ENCODE assay signal across 1 cellular context in genomic region chr17:8176197-8176940, GRCh38.
TF ChIP-seq lines count a peak whose summit lies in the region.

TSS of gene TMEM107 (minus strand) at chr17:8176380. CDS start at chr17:8176286, 94 bp downstream.

TF ChIP-seq in GM12878, 131 proteins besides CTCF, POLR2A, EP300 and RAD21 (continued from another document):
- no peak for TF ChIP-seq ZNF274 (IDR thresholded peaks at IDR 0.05; ENCODE audit: insufficient read depth, insufficient read length)
- TF ChIP-seq GATAD2B (conservative IDR thresholded peaks at IDR 0.05; ENCODE audit: low read depth): peak; percentile 76
- TF ChIP-seq RUNX3 (IDR thresholded peaks at IDR 0.05; ENCODE audit: low read length): peak; percentile 34; the same call in 1 of the 2 replicates
- TF ChIP-seq, protein P1, sequence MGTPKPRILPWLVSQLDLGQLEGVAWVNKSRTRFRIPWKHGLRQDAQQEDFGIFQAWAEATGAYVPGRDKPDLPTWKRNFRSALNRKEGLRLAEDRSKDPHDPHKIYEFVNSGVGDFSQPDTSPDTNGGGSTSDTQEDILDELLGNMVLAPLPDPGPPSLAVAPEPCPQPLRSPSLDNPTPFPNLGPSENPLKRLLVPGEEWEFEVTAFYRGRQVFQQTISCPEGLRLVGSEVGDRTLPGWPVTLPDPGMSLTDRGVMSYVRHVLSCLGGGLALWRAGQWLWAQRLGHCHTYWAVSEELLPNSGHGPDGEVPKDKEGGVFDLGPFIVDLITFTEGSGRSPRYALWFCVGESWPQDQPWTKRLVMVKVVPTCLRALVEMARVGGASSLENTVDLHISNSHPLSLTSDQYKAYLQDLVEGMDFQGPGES (IDR thresholded peaks at IDR 0.05): no peak
- TF ChIP-seq, protein P2, sequence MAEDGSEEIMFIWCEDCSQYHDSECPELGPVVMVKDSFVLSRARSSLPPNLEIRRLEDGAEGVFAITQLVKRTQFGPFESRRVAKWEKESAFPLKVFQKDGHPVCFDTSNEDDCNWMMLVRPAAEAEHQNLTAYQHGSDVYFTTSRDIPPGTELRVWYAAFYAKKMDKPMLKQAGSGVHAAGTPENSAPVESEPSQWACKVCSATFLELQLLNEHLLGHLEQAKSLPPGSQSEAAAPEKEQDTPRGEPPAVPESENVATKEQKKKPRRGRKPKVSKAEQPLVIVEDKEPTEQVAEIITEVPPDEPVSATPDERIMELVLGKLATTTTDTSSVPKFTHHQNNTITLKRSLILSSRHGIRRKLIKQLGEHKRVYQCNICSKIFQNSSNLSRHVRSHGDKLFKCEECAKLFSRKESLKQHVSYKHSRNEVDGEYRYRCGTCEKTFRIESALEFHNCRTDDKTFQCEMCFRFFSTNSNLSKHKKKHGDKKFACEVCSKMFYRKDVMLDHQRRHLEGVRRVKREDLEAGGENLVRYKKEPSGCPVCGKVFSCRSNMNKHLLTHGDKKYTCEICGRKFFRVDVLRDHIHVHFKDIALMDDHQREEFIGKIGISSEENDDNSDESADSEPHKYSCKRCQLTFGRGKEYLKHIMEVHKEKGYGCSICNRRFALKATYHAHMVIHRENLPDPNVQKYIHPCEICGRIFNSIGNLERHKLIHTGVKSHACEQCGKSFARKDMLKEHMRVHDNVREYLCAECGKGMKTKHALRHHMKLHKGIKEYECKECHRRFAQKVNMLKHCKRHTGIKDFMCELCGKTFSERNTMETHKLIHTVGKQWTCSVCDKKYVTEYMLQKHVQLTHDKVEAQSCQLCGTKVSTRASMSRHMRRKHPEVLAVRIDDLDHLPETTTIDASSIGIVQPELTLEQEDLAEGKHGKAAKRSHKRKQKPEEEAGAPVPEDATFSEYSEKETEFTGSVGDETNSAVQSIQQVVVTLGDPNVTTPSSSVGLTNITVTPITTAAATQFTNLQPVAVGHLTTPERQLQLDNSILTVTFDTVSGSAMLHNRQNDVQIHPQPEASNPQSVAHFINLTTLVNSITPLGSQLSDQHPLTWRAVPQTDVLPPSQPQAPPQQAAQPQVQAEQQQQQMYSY (CRISPR knock-in tag; IDR thresholded peaks at IDR 0.05): no peak
- TF ChIP-seq PAX5 (IDR thresholded peaks at IDR 0.05; ENCODE audit: borderline replicate concordance, low read depth, low read length): 0 out of 2 replicates have a peak, but pooled peaks have one; percentile 2
- no peak for TF ChIP-seq ZNF24 (IDR thresholded peaks at IDR 0.05)
- no peak for TF ChIP-seq FOXM1 (IDR thresholded peaks at IDR 0.05; ENCODE audit: low read depth, low read length)
- no peak for TF ChIP-seq ASH2L (IDR thresholded peaks at IDR 0.05; ENCODE audit: borderline replicate concordance, low read depth)
- TF ChIP-seq TBL1XR1 (IDR thresholded peaks at IDR 0.05; ENCODE audit: low read depth, low read length): no peak
- TF ChIP-seq NR2F1 (conservative IDR thresholded peaks at IDR 0.05): peak; percentile 96
- TF ChIP-seq RELB (IDR thresholded peaks at IDR 0.05; ENCODE audit: low read depth): no peak
- TF ChIP-seq SREBF2 (IDR thresholded peaks at IDR 0.05; ENCODE audit: low read length): no peak
- no peak for TF ChIP-seq CEBPZ (IDR thresholded peaks at IDR 0.05; ENCODE audit: low read depth, low read length)
- no peak for TF ChIP-seq SMC3 (IDR thresholded peaks at IDR 0.05; ENCODE audit: borderline replicate concordance, low read length)
- TF ChIP-seq HCFC1 (IDR thresholded peaks at IDR 0.05; ENCODE audit: low read length): no peak
- TF ChIP-seq SIN3A (IDR thresholded peaks at IDR 0.05; ENCODE audit: low read depth, low read length): peak; percentile 66; the same call in 1 of the 2 replicates
- TF ChIP-seq KAT2A (conservative IDR thresholded peaks at IDR 0.05; ENCODE audit: control insufficient read depth, low read depth, low read length): no peak
- no peak for TF ChIP-seq SREBF1 (IDR thresholded peaks at IDR 0.05; ENCODE audit: low read length)
- TF ChIP-seq WRNIP1 (IDR thresholded peaks at IDR 0.05; ENCODE audit: borderline replicate concordance, low read depth, low read length): no peak
- TF ChIP-seq BCL3 (IDR thresholded peaks at IDR 0.05; ENCODE audit: borderline replicate concordance, insufficient read depth, low read depth, low read length, poor library complexity, severe bottlenecking): no peak
- TF ChIP-seq, protein P3, sequence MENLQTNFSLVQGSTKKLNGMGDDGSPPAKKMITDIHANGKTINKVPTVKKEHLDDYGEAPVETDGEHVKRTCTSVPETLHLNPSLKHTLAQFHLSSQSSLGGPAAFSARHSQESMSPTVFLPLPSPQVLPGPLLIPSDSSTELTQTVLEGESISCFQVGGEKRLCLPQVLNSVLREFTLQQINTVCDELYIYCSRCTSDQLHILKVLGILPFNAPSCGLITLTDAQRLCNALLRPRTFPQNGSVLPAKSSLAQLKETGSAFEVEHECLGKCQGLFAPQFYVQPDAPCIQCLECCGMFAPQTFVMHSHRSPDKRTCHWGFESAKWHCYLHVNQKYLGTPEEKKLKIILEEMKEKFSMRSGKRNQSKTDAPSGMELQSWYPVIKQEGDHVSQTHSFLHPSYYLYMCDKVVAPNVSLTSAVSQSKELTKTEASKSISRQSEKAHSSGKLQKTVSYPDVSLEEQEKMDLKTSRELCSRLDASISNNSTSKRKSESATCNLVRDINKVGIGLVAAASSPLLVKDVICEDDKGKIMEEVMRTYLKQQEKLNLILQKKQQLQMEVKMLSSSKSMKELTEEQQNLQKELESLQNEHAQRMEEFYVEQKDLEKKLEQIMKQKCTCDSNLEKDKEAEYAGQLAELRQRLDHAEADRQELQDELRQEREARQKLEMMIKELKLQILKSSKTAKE (IDR thresholded peaks at IDR 0.05; ENCODE audit: low read depth, poor library complexity, severe bottlenecking): no peak
- no peak for TF ChIP-seq RAD51 (IDR thresholded peaks at IDR 0.05)
- TF ChIP-seq YY1 (IDR thresholded peaks at IDR 0.05; ENCODE audit: low read depth, low read length): 0 out of 2 replicates have a peak, but pooled peaks have one; percentile 7
